17 cellular contexts compared by ENCODE assay signal in the genomic region with DNA sequence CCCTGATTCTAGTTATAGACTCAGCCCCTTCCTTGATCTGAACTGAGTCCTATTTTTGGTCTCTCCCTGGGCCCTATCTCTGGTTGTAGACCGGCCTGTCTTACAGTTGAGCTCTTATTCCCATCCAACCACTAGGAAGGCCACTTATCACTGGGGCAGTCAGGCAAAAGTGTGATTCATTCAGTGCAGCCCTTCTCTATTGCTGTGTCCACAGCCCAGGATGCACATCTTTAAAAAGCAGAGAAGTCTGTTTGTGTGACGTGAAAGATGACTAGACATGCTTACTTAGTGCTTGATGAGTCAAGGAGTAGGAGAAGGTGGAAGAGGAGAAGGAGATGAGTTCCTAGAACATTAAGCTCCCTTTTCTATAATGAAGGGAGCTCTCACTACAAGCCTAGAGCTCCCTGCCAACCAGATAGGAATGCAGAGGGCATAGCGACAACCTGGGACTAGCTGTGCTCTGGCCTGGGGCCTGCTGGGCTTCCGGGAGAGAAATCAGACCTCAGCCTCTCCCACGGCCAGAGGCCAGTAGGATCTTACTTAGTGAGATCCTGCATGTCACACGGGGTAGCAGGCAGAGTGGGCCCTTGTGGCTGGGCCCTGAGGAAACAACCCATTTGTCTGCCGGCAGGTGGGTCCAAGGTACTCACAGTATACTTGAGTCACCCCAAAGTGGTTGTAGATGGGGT. TPM values are rescaled to one million over a fixed set of nuclear protein-coding genes. Genes with fewer than 3 reads are reported as not detected.
DNase-seq lines count a peak whose midpoint lies in the region; ATAC-seq and TF ChIP-seq lines count a peak whose summit lies in the region.
"Had no signal": no experiment of that assay in that cellular context is flagged by ENCODE, and none has a peak within 500 bp of the region (broad histone marks: within the 10 kb centered on the region; RNA-seq: fewer than 3 reads in every experiment).

No MANE protein-coding gene starts in this region.

- DNase-seq in AG04450 (ENCODE audit: low read depth, low spot score) (peak; percentile 52), HK-2 (ENCODE audit: unreplicated experiment) (peak; percentile 38), choroid plexus epithelial cell (ENCODE audit: low read depth) (peak; percentile 72), iris pigment epithelial cell (ENCODE audit: low read depth) (peak; percentile 82), midbrain (lab: John Stamatoyannopoulos, UW) (no peak)
- DNase-seq in activated T-cell treated with anti-CD3 and anti-CD28 coated beads, Interleukin-2, amount 50 U/mL, for 4 hours: no peak
- DNase-seq: activated naive CD4-positive, alpha-beta T cell treated with anti-CD3 and anti-CD28 coated beads, Interleukin-2, amount 10 ng/mL, durations not matched to agents 7 days and 5 days; C1 segment of cervical spinal cord; colonic mucosa; MM.1S; NCI-H2107; posterior cingulate gyrus; upper lobe of left lung had no signal

- H3K9me3 Mint-ChIP-seq in activated T-cell treated with anti-CD3 and anti-CD28 coated beads, Interleukin-2, amount 50 U/mL, for 4 hours: no peaks in the 10 kb centered on the region
- H3K9me3 Mint-ChIP-seq: activated naive CD4-positive, alpha-beta T cell treated with anti-CD3 and anti-CD28 coated beads, Interleukin-2, amount 10 ng/mL, durations not matched to agents 7 days and 5 days had no signal

- POLR2A ChIA-PET in AG04450 (lab: Yijun Ruan, JAX): interaction anchor here (1.3 kb wide), 1 partner anchor 44 kb away, joined by 4 read pairs; no protein-coding TSS in a partner anchor

- peaks cover 8% of the 10 kb centered on the region for H3K27me3 Mint-ChIP-seq in activated T-cell treated with anti-CD3 and anti-CD28 coated beads, Interleukin-2, amount 50 U/mL, for 4 hours (ENCODE audit: low read depth)

- ATAC-seq in HG03432 (IDR thresholded peaks at IDR 0.05; ENCODE audit: unreplicated experiment) (no peak), HG02759 (IDR thresholded peaks at IDR 0.05; ENCODE audit: unreplicated experiment) (no peak)
- no peak for ATAC-seq in activated T-cell treated with anti-CD3 and anti-CD28 coated beads, Interleukin-2, amount 50 U/mL, for 4 hours

- no peaks in the 10 kb centered on the region; the same call in 1 of the 2 replicates for H3K9me3 ChIP-seq in AG04450 (ENCODE audit: control insufficient read depth, insufficient read depth, low read length)
- H3K9me3 ChIP-seq: colonic mucosa, upper lobe of left lung had no signal

- no peaks in the 10 kb centered on the region for H3K4me1 Mint-ChIP-seq in activated T-cell treated with anti-CD3 and anti-CD28 coated beads, Interleukin-2, amount 50 U/mL, for 4 hours (ENCODE audit: low read depth)
- H3K4me1 Mint-ChIP-seq: activated naive CD4-positive, alpha-beta T cell treated with anti-CD3 and anti-CD28 coated beads, Interleukin-2, amount 10 ng/mL, durations not matched to agents 7 days and 5 days had no signal

- H3K27me3 ChIP-seq in AG04450 (ENCODE audit: control insufficient read depth, insufficient read depth, low read length): peaks cover 9% of the 10 kb centered on the region
- H3K27me3 ChIP-seq: colonic mucosa, upper lobe of left lung had no signal

- no peak for TF ChIP-seq CTCF in AG04450 (IDR thresholded peaks at IDR 0.05; ENCODE audit: low read depth, low read length)
- TF ChIP-seq CTCF in choroid plexus epithelial cell (conservative IDR thresholded peaks at IDR 0.05; ENCODE audit: low read depth, low read length): no peak

- H3K4me3 ChIP-seq in AG04450 (ENCODE audit: low read depth, low read length) (no peak overlapping the region), choroid plexus epithelial cell (ENCODE audit: low read depth, low read length) (no peak overlapping the region)
- H3K4me3 ChIP-seq: colonic mucosa, upper lobe of left lung had no signal

- CTCF ChIA-PET in AG04450 (lab: Charles Lee): interaction anchor here (0.5 to 3.3 kb wide), 6 partner anchors 9 to 419 kb away, joined by 3 to 17 read pairs (median 4); no protein-coding TSS in a partner anchor

- H3K27ac ChIP-seq in AG04450 (ENCODE audit: low read depth, low read length): no peak overlapping the region
- H3K27ac ChIP-seq: colonic mucosa, HL-60, upper lobe of left lung had no signal

- H3K4me3 Mint-ChIP-seq in activated T-cell treated with anti-CD3 and anti-CD28 coated beads, Interleukin-2, amount 50 U/mL, for 4 hours: no peak overlapping the region
- H3K4me3 Mint-ChIP-seq: activated naive CD4-positive, alpha-beta T cell treated with anti-CD3 and anti-CD28 coated beads, Interleukin-2, amount 10 ng/mL, durations not matched to agents 7 days and 5 days had no signal

- H3K36me3 Mint-ChIP-seq in activated T-cell treated with anti-CD3 and anti-CD28 coated beads, Interleukin-2, amount 50 U/mL, for 4 hours (ENCODE audit: insufficient read depth): no peaks in the 10 kb centered on the region
- H3K36me3 Mint-ChIP-seq: activated naive CD4-positive, alpha-beta T cell treated with anti-CD3 and anti-CD28 coated beads, Interleukin-2, amount 10 ng/mL, durations not matched to agents 7 days and 5 days had no signal

RNA-seq across cellular contexts. Expression of gene INSYN1, which starts 25.7 kb away (rescaled TPM):
- 0.29 and 0.45 TPM in 2 replicates for polyA plus RNA-seq in AG04450 (2011; rRNA removed)
- 0.35 and 0.37 TPM in 2 replicates for polyA minus RNA-seq in AG04450 (2011; rRNA and poly(A)+ RNA removed)
- not detected for total RNA-seq in activated T-cell treated with anti-CD3 and anti-CD28 coated beads, Interleukin-2, amount 50 U/mL, for 4 hours
- total RNA-seq: mononuclear cell had no signal

RNA-seq across cellular contexts. Expression of gene CD276, which starts 43.3 kb away (rescaled TPM):
- polyA plus RNA-seq in AG04450 (2011; rRNA removed): 86.4 and 101 TPM in 2 replicates
- 44.0 and 58.4 TPM in 2 replicates for polyA minus RNA-seq in AG04450 (2011; rRNA and poly(A)+ RNA removed)
- total RNA-seq in activated T-cell treated with anti-CD3 and anti-CD28 coated beads, Interleukin-2, amount 50 U/mL, for 4 hours: 1 to 10 TPM; 2.6 to 4.1 (median 3.1) TPM

Comparison
In these comparisons a context has a peak if more than half of its experiments do, and no peak if none do; other contexts are left out.
1. DNase-seq: peak in AG04450 (single experiment), HK-2 (single experiment), choroid plexus epithelial cell (single experiment) and iris pigment epithelial cell (single experiment); none in midbrain (single experiment) and activated T-cell treated with anti-CD3 and anti-CD28 coated beads, Interleukin-2, amount 50 U/mL, for 4 hours (single experiment).